8 cellular contexts compared by ENCODE assay signal in genomic region chr2:226984461-226985226, GRCh38.
A peak's percentile ranks its signal among the peaks of the same experiment; 100 is the strongest.
DNase-seq lines count a peak whose midpoint lies in the region; ATAC-seq, FAIRE-seq and TF ChIP-seq lines count a peak whose summit lies in the region.

No MANE protein-coding gene starts in this region.

- WGBS in heart left ventricle, 4 donors, result 67 to 75% (median 72%) methylated on average over 8 of the region's 8 CpGs

- ATAC-seq in GM21447 (IDR thresholded peaks at IDR 0.05; ENCODE audit: unreplicated experiment) (peak; percentile 98), HG03571 (IDR thresholded peaks at IDR 0.05; ENCODE audit: unreplicated experiment) (peak; percentile 99), heart left ventricle (peak in 3 of 4 donors; percentile 47 to 57 (median 50))

- no peaks in the 10 kb centered on the region for H3K36me3 ChIP-seq in heart left ventricle
- no peaks in the 10 kb centered on the region for H3K36me3 ChIP-seq in uterus

- no peak for TF ChIP-seq CTCF in GM13976 (IDR thresholded peaks at IDR 0.05; ENCODE audit: borderline replicate concordance, control extremely low read depth, extremely low read depth, insufficient read depth, missing control alignments)
- no peak for TF ChIP-seq CTCF in heart left ventricle (IDR thresholded peaks at IDR 0.05)
- no peak for TF ChIP-seq CTCF in uterus (IDR thresholded peaks at IDR 0.05)
- TF ChIP-seq CTCF in D721Med (IDR thresholded peaks at IDR 0.05; ENCODE audit: insufficient read depth, missing control alignments), result no peak

- H3K4me3 ChIP-seq in heart left ventricle, result no peak overlapping the region
- H3K4me3 ChIP-seq in uterus, result no peak overlapping the region

- H3K4me1 ChIP-seq in heart left ventricle (peaks cover 0 to 14% (median 6%) of the 10 kb centered on the region in 12 donors), uterus (peaks cover 0 to 10% of the 10 kb centered on the region in 2 donors)

- intact Hi-C loops in heart left ventricle (cut with DNase I) (loop anchor here (1.0 to 10.0 kb wide), 12 partner anchors 150 to 1317 kb away; partner anchors contain the start of gene RHBDD1 (in 2 of the 10)), uterus (cut with DNase I; ENCODE audit: low total_unique reads) (loop anchor here (10.0 kb wide), 2 partner anchors 170 to 1310 kb away; no protein-coding TSS in a partner anchor)

- no peaks in the 10 kb centered on the region for H3K9me3 ChIP-seq in heart left ventricle
- no peaks in the 10 kb centered on the region for H3K9me3 ChIP-seq in uterus

- H3K27me3 ChIP-seq in heart left ventricle, result no peaks in the 10 kb centered on the region
- H3K27me3 ChIP-seq in uterus, result no peaks in the 10 kb centered on the region

- in situ Hi-C loops in GM13976 (cut with MboI; ENCODE audit: low sequenced_read_pairs, unreplicated experiment), result loop anchor here (10.0 to 25.0 kb wide), 2 partner anchors 170 to 1072 kb away; no protein-coding TSS in a partner anchor

- H3K27ac ChIP-seq in heart left ventricle (no peak overlapping the region), uterus (peak overlapping the region; percentile 60 to 80)

- TF ChIP-seq POLR2A in heart left ventricle (IDR thresholded peaks at IDR 0.05) (no peak), uterus (IDR thresholded peaks at IDR 0.05) (no peak)

- no peak for FAIRE-seq in D721Med (lab: Jason Lieb, UNC)

- peak; percentile 53 for DNase-seq in GM13976 (ENCODE audit: low spot score)
- DNase-seq in heart left ventricle, result no peak
- no peak for DNase-seq in uterus
- DNase-seq in D721Med (ENCODE audit: insufficient read length, low spot score), result no peak
- no peak for DNase-seq in SHP77 treated with DMSO at 0.1 percent for 48 hours (lab: John Stamatoyannopoulos, UW)
- no peak for DNase-seq in NOMO-1 treated with dmso at 0.1 percent for 144 hours (lab: John Stamatoyannopoulos, UW; ENCODE audit: unreplicated experiment)

Comparison
In these comparisons a context has a peak if more than half of its experiments do, and no peak if none do; other contexts are left out.
1. H3K27ac ChIP-seq: peak in uterus (2 of 2); none in heart left ventricle (0 of 12).
2. Peak in every context shown above with its lines, with median percentiles within 50 percentile points of each other: ATAC-seq.